Comparison of ENCODE assay signal across 28 cellular contexts in the genomic region with DNA sequence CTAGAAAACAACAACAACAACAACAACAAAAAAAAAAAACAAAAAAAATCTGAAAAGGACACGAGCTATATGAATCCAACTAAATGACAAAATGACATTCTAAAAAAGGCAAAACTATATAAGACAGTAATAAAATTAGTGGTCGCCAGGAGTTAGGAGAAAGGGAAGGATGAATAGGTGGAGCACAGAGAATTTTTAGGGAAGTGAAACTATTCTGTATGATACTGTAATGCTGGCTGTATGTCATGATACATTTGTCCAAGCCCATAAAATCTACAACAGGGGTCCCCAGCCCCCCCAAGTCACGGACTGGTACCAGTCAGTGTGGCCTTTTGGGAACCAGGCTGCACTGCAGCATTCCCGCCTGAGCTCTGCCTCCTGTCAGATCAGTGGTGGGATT. TPM values are rescaled to one million over a fixed set of nuclear protein-coding genes. Genes with fewer than 3 reads are reported as not detected.
"Had no signal": no experiment of that assay in that cellular context is flagged by ENCODE, and none has a peak within 500 bp of the region (broad histone marks: within the 10 kb centered on the region; RNA-seq: fewer than 3 reads in every experiment).

No MANE protein-coding gene starts in this region.

- DNase-seq: activated CD4-positive, alpha-beta T cell treated with anti-CD3 and anti-CD28 coated beads, Interleukin-2, amount 10 ng/mL, durations not matched to agents 7 days and 5 days; activated CD8-positive, alpha-beta T cell treated with anti-CD3 and anti-CD28 coated beads, Interleukin-2, amount 10 ng/mL, durations not matched to agents 7 days and 5 days; activated effector memory CD4-positive, alpha-beta T cell treated with Interleukin-2 at 50 U/mL for 16 hours; activated naive CD4-positive, alpha-beta T cell treated with anti-CD3 and anti-CD28 coated beads, Interleukin-2, amount 10 ng/mL, durations not matched to agents 7 days and 5 days; activated naive CD8-positive, alpha-beta T cell treated with anti-CD3 and anti-CD28 coated beads, Interleukin-2, amount 50 U/mL, for 24 hours; activated T-cell treated with anti-CD3 and anti-CD28 coated beads, Interleukin-2, amount 50 U/mL, for 48 hours; aorta; colonic mucosa; foreskin keratinocyte; glutamatergic neuron; hypothalamus; stimulated activated CD4-positive, alpha-beta T cell treated with anti-CD3 and anti-CD28 coated beads, Interleukin-2, amount 100 ng/mL, for 24 hours; stimulated activated naive CD8-positive, alpha-beta T cell treated with anti-CD3 and anti-CD28 coated beads, Interleukin-15, amount 100 ng/mL, for 72 hours; transverse colon had no signal

- H3K27ac ChIP-seq: colonic mucosa, foreskin keratinocyte, neural progenitor cell, prostate gland, right atrium auricular region, suprapubic skin, transverse colon, vagina had no signal

- H3K27me3 Mint-ChIP-seq: activated naive CD4-positive, alpha-beta T cell treated with anti-CD3 and anti-CD28 coated beads, Interleukin-2, amount 10 ng/mL, durations not matched to agents 7 days and 5 days; activated naive CD8-positive, alpha-beta T cell treated with anti-CD3 and anti-CD28 coated beads, Interleukin-2, amount 50 U/mL, for 24 hours; central memory CD8-positive, alpha-beta T cell; stimulated activated naive CD8-positive, alpha-beta T cell treated with anti-CD3 and anti-CD28 coated beads, Interleukin-15, amount 100 ng/mL, for 72 hours had no signal

- H3K27me3 ChIP-seq: colonic mucosa, foreskin keratinocyte, neural progenitor cell, right atrium auricular region, suprapubic skin, transverse colon, vagina had no signal

- H3K4me3 ChIP-seq: colonic mucosa, lung, neural progenitor cell, prostate gland, right atrium auricular region, suprapubic skin, transverse colon, vagina had no signal

- H3K9me3 Mint-ChIP-seq: activated CD4-positive, alpha-beta T cell treated with anti-CD3 and anti-CD28 coated beads, Interleukin-2, amount 10 ng/mL, durations not matched to agents 7 days and 5 days; activated naive CD4-positive, alpha-beta T cell treated with anti-CD3 and anti-CD28 coated beads, Interleukin-2, amount 10 ng/mL, durations not matched to agents 7 days and 5 days; activated naive CD8-positive, alpha-beta T cell treated with anti-CD3 and anti-CD28 coated beads, Interleukin-2, amount 50 U/mL, for 24 hours; central memory CD8-positive, alpha-beta T cell; stimulated activated naive CD8-positive, alpha-beta T cell treated with anti-CD3 and anti-CD28 coated beads, Interleukin-15, amount 100 ng/mL, for 72 hours had no signal

- H3K4me2 ChIP-seq: neural progenitor cell had no signal

- H3K36me3 ChIP-seq: colonic mucosa, neural progenitor cell, prostate gland, right atrium auricular region, suprapubic skin, transverse colon, vagina had no signal

- ATAC-seq: activated CD4-positive, CD25-positive, alpha-beta regulatory T cell treated with anti-CD3 and anti-CD28 coated beads, Interleukin-2, amount 50 U/mL, for 24 hours; activated CD8-positive, alpha-beta T cell treated with anti-CD3 and anti-CD28 coated beads, Interleukin-2, amount 10 ng/mL, durations not matched to agents 7 days and 5 days; activated naive CD8-positive, alpha-beta T cell treated with anti-CD3 and anti-CD28 coated beads, Interleukin-2, amount 50 U/mL, for 24 hours; foreskin keratinocyte; stimulated activated naive CD8-positive, alpha-beta T cell treated with anti-CD3 and anti-CD28 coated beads, Interleukin-15, amount 100 ng/mL, for 72 hours had no signal

- H3K4me1 ChIP-seq: colonic mucosa, foreskin keratinocyte had no signal

- H3K4me3 Mint-ChIP-seq: activated CD4-positive, alpha-beta T cell treated with anti-CD3 and anti-CD28 coated beads, Interleukin-2, amount 10 ng/mL, durations not matched to agents 7 days and 5 days; activated CD8-positive, alpha-beta T cell treated with anti-CD3 and anti-CD28 coated beads, Interleukin-2, amount 10 ng/mL, durations not matched to agents 7 days and 5 days; activated naive CD4-positive, alpha-beta T cell treated with anti-CD3 and anti-CD28 coated beads, Interleukin-2, amount 10 ng/mL, durations not matched to agents 7 days and 5 days; activated naive CD8-positive, alpha-beta T cell treated with anti-CD3 and anti-CD28 coated beads, Interleukin-2, amount 50 U/mL, for 24 hours; central memory CD8-positive, alpha-beta T cell; mesothelial cell of epicardium; neural progenitor cell; stimulated activated naive CD8-positive, alpha-beta T cell treated with anti-CD3 and anti-CD28 coated beads, Interleukin-15, amount 100 ng/mL, for 72 hours had no signal

- H2AFZ ChIP-seq: neural progenitor cell had no signal

- H3K36me3 Mint-ChIP-seq: mesothelial cell of epicardium had no signal

- H3K27ac Mint-ChIP-seq: activated CD4-positive, alpha-beta T cell treated with anti-CD3 and anti-CD28 coated beads, Interleukin-2, amount 10 ng/mL, durations not matched to agents 7 days and 5 days; activated CD8-positive, alpha-beta T cell treated with anti-CD3 and anti-CD28 coated beads, Interleukin-2, amount 10 ng/mL, durations not matched to agents 7 days and 5 days; activated naive CD4-positive, alpha-beta T cell treated with anti-CD3 and anti-CD28 coated beads, Interleukin-2, amount 10 ng/mL, durations not matched to agents 7 days and 5 days; activated naive CD8-positive, alpha-beta T cell treated with anti-CD3 and anti-CD28 coated beads, Interleukin-2, amount 50 U/mL, for 24 hours; mesothelial cell of epicardium; neural progenitor cell; stimulated activated naive CD8-positive, alpha-beta T cell treated with anti-CD3 and anti-CD28 coated beads, Interleukin-15, amount 100 ng/mL, for 72 hours had no signal

- H3K9me3 ChIP-seq: colonic mucosa, prostate gland, right atrium auricular region, suprapubic skin, transverse colon, vagina had no signal

RNA-seq across cellular contexts. Expression of gene EFCAB10, which starts 56.5 kb away (rescaled TPM):
- total RNA-seq: activated CD4-positive, alpha-beta T cell treated with anti-CD3 and anti-CD28 coated beads, Interleukin-2, amount 10 ng/mL, durations not matched to agents 7 days and 5 days; activated CD8-positive, alpha-beta T cell treated with anti-CD3 and anti-CD28 coated beads, Interleukin-2, amount 10 ng/mL, durations not matched to agents 7 days and 5 days; aorta; colonic mucosa; epithelial cell of proximal tubule; fibroblast of lung; mesothelial cell of epicardium; osteocyte; right atrium auricular region; skeletal muscle tissue; suprapubic skin; transverse colon; vagina had no signal
- polyA plus RNA-seq: aorta, fibroblast of lung, foreskin keratinocyte, keratinocyte had no signal
